Comparison of ENCODE assay signal across 1 cellular context in genomic region chr3:110815008-110815583, GRCh38.
TF ChIP-seq lines count a peak whose summit lies in the region.

No MANE protein-coding gene starts in this region.

TF ChIP-seq in IMR-90, 13 proteins besides CTCF, POLR2A, EP300 and RAD21:
- TF ChIP-seq MAFK (IDR thresholded peaks at IDR 0.05; ENCODE audit: low read depth, low read length) (peak; percentile 60), ELK1 (IDR thresholded peaks at IDR 0.05; ENCODE audit: borderline replicate concordance, low read depth, low read length) (no peak), FOS (IDR thresholded peaks at IDR 0.05; ENCODE audit: low read depth, low read length) (peak; percentile 76), MXI1 (IDR thresholded peaks at IDR 0.05; ENCODE audit: borderline replicate concordance, low read depth, low read length) (no peak), MAZ (IDR thresholded peaks at IDR 0.05; ENCODE audit: borderline replicate concordance, low read depth, low read length) (peak; percentile 28; the same call in 1 of the 2 replicates)
TF ChIP-seq in IMR-90: peak in this region for 3.
